In genomic region chr9:131396626-131397025, GRCh38 we compare ENCODE assay signal across 8 cellular contexts. TPM values are rescaled to one million over a fixed set of nuclear protein-coding genes. Genes with fewer than 3 reads are reported as not detected.
DNase-seq lines count a peak whose midpoint lies in the region; TF ChIP-seq lines count a peak whose summit lies in the region.

No MANE protein-coding gene starts in this region.

- peaks cover 70 to 81% (median 77%) of the 10 kb centered on the region in 10 experiments for H3K4me1 ChIP-seq in BLaER1 treated with 17β-estradiol and CSF1 and Interleukin-3, amounts not matched to agents 10 nM and 100 nM
- H3K4me1 ChIP-seq in ectodermal cell (ENCODE audit: control insufficient read depth, insufficient read depth, low read length) = peaks cover 31% of the 10 kb centered on the region

- peaks cover 69 to 73% (median 72%) of the 10 kb centered on the region in 11 experiments for H4K20me1 ChIP-seq in BLaER1 treated with 17β-estradiol and CSF1 and Interleukin-3, amounts not matched to agents 10 nM and 100 nM

- H3K9me3 ChIP-seq in BLaER1 treated with 17β-estradiol and CSF1 and Interleukin-3, amounts not matched to agents 10 nM and 100 nM (replicated peaks in 1 of 11) = no peaks in the 10 kb centered on the region
- H3K9me3 ChIP-seq in MG63 (no peaks in the 10 kb centered on the region), ectodermal cell (ENCODE audit: control insufficient read depth, low read length) (no peaks in the 10 kb centered on the region)

- peak overlapping the region; percentile 78 for H3K27ac Mint-ChIP-seq in neural crest cell (ENCODE audit: unreplicated experiment)

- no peaks in the 10 kb centered on the region for H3K27me3 ChIP-seq in BLaER1 treated with 17β-estradiol and CSF1 and Interleukin-3, amounts not matched to agents 10 nM and 100 nM
- H3K27me3 ChIP-seq in MG63 (no peaks in the 10 kb centered on the region), ectodermal cell (ENCODE audit: control insufficient read depth, insufficient read depth, low read length, poor library complexity, severe bottlenecking) (no peaks in the 10 kb centered on the region)

- H3K9me3 Mint-ChIP-seq in neural crest cell = no peaks in the 10 kb centered on the region

- peaks cover 5% of the 10 kb centered on the region for H3K36me3 Mint-ChIP-seq in neural crest cell (ENCODE audit: low read depth)

- TF ChIP-seq CTCF in neural crest cell (conservative IDR thresholded peaks at IDR 0.05) = no peak

- peak overlapping the region; percentile 61 to 100 (median 100); a peak in 20 of 22 replicates for H3K9ac ChIP-seq in BLaER1 treated with 17β-estradiol and CSF1 and Interleukin-3, amounts not matched to agents 10 nM and 100 nM

- no peaks in the 10 kb centered on the region for H3K27me3 Mint-ChIP-seq in neural crest cell (ENCODE audit: low read depth)

- peaks cover 71% of the 10 kb centered on the region for H3K4me1 Mint-ChIP-seq in neural crest cell

- H3K36me3 ChIP-seq in BLaER1 treated with 17β-estradiol and CSF1 and Interleukin-3, amounts not matched to agents 10 nM and 100 nM = peaks cover 0 to 47% (median 19%) of the 10 kb centered on the region in 11 experiments; a peak in 14 of 22 replicates
- H3K36me3 ChIP-seq in MG63 (peaks cover 17% of the 10 kb centered on the region), ectodermal cell (ENCODE audit: control insufficient read depth, insufficient read depth, low read length) (no peaks in the 10 kb centered on the region)

- peak overlapping the region in 10 of 11 experiments; percentile 35 to 100 (median 100); a peak in 16 of 22 replicates for H3K27ac ChIP-seq in BLaER1 treated with 17β-estradiol and CSF1 and Interleukin-3, amounts not matched to agents 10 nM and 100 nM
- no peak overlapping the region for H3K27ac ChIP-seq in ectodermal cell (ENCODE audit: insufficient read depth, low read depth, low read length, poor library complexity, severe bottlenecking)

- peak overlapping the region; percentile 98 for H3K4me3 Mint-ChIP-seq in neural crest cell

- H3K4me3 ChIP-seq in BLaER1 treated with 17β-estradiol and CSF1 and Interleukin-3, amounts not matched to agents 10 nM and 100 nM = peak overlapping the region; percentile 11 to 96 (median 93); a peak in 18 of 20 replicates
- H3K4me3 ChIP-seq in MG63 = peak overlapping the region; percentile 78
- H3K4me3 ChIP-seq in ectodermal cell (ENCODE audit: insufficient read depth, low read depth, low read length) = peak overlapping the region; percentile 14

- 51 to 57% methylated on average over 3 of the region's 3 CpGs for WGBS in ectodermal cell, 2 experiments

- H3K4me2 ChIP-seq in BLaER1 treated with 17β-estradiol and CSF1 and Interleukin-3, amounts not matched to agents 10 nM and 100 nM = peak overlapping the region; percentile 90 to 99 (median 94)

- DNase-seq in MG63 (no peak), neural crest cell (ENCODE audit: low read depth, low spot score) (no peak), NCI-H1436 treated with DMSO at 0.1 percent for 48 hours (lab: John Stamatoyannopoulos, UW) (no peak), NCI-H2171 treated with DMSO at 0.1 percent for 48 hours (lab: John Stamatoyannopoulos, UW) (no peak), AG08395 (ENCODE audit: low spot score) (no peak)
- DNase-seq in stimulated activated naive CD4-positive, alpha-beta T cell (lab: John Stamatoyannopoulos, UW) = no peak

RNA-seq across cellular contexts. Expression of gene PRRC2B, which starts 2.7 kb away (rescaled TPM):
- 24.0 and 39.2 TPM in 2 replicates for total RNA-seq in MG63 (2014; rRNA removed; shearing (Covaris generic); ENCODE audit: low replicate concordance)
- polyA plus RNA-seq in ectodermal cell (2013, experiment 1 of 4) = 244 TPM
- 300 TPM for polyA plus RNA-seq in ectodermal cell (2013, experiment 2 of 4)
- 170 TPM for polyA plus RNA-seq in ectodermal cell (2013, experiment 3 of 4)
- polyA plus RNA-seq in ectodermal cell (2013, experiment 4 of 4) = 212 TPM
- total RNA-seq in neural crest cell = 349 and 358 TPM in 2 replicates

Comparison
In these comparisons a context has a peak if more than half of its experiments do, and no peak if none do; other contexts are left out.
1. H3K4me3 ChIP-seq: peak in every context shown above with its lines; median percentile 93 in BLaER1 treated with 17β-estradiol and CSF1 and Interleukin-3, amounts not matched to agents 10 nM and 100 nM; 78 in MG63; 14 in ectodermal cell.